ENCODE assay signal across 8 cellular contexts in genomic region chr1:145918144-145918991, GRCh38. TPM values are rescaled to one million over a fixed set of nuclear protein-coding genes. Genes with fewer than 3 reads are reported as not detected.
A peak's percentile ranks its signal among the peaks of the same experiment; 100 is the strongest.
DNase-seq lines count a peak whose midpoint lies in the region; ATAC-seq, FAIRE-seq and TF ChIP-seq lines count a peak whose summit lies in the region.

PEX11B (minus strand) TSS chr1:145918717; CDS start chr1:145918688, 29 bp downstream.

- peak; percentile 78 for TF ChIP-seq POLR2A in GM12892 (IDR thresholded peaks at IDR 0.05; ENCODE audit: low read depth, low read length)

- peak within 1 kb of the TSS; percentile 96 for H3K27ac Mint-ChIP-seq in progenitor cell of endocrine pancreas

- peaks cover 7% of the 10 kb centered on the region for H3K36me3 Mint-ChIP-seq in progenitor cell of endocrine pancreas (ENCODE audit: insufficient read depth)

- H3K4me1 ChIP-seq in heart right ventricle (peaks cover 3 to 34% (median 26%) of the 10 kb centered on the region in 9 donors), upper lobe of right lung (peaks cover 22% of the 10 kb centered on the region)

- no peaks in the 10 kb centered on the region for H3K27me3 Mint-ChIP-seq in progenitor cell of endocrine pancreas

- H3K36me3 ChIP-seq in heart right ventricle (peaks cover 0 to 56% (median 13%) of the 10 kb centered on the region in 9 donors), upper lobe of right lung (peaks cover 32% of the 10 kb centered on the region)

- H3K4me3 ChIP-seq in heart right ventricle (peak within 1 kb of the TSS; percentile 73 to 99 (median 90)), upper lobe of right lung (peak within 1 kb of the TSS; percentile 83)

- intact Hi-C loops in heart right ventricle (cut with DNase I): loop anchor here in 6 of 10 donors (5.0 to 10.0 kb wide), 5 partner anchors 39 to 81 kb away; partner anchors contain the start of genes LIX1L (in 5 of the 6), NUDT17 (in 3 of the 6) and PIAS3 (in 1 of the 6)
- intact Hi-C loops in upper lobe of right lung (cut with DNase I): loop anchor here (10.0 kb wide), 2 partner anchors 56 to 74 kb away; partner anchors contain the start of gene NUDT17

- no peaks in the 10 kb centered on the region for H3K9me3 Mint-ChIP-seq in progenitor cell of endocrine pancreas (ENCODE audit: low read depth)

- DNase-seq in GM12892 (ENCODE audit: insufficient read length) (peak; percentile 87), NCI-H146 treated with DMSO at 0.1 percent for 48 hours (lab: John Stamatoyannopoulos, UW; ENCODE audit: unreplicated experiment) (peak; percentile 65), T-helper 1 cell (peak; percentile 80 to 91 (median 87)), heart right ventricle (peak; percentile 88 to 91), progenitor cell of endocrine pancreas (ENCODE audit: low spot score, unreplicated experiment) (peak; percentile 66), upper lobe of right lung (peak; percentile 94)

- TF ChIP-seq CTCF in heart right ventricle (IDR thresholded peaks at IDR 0.05): peak in 1 of 9 donors; percentile 15
- no peak for TF ChIP-seq CTCF in progenitor cell of endocrine pancreas (IDR thresholded peaks at IDR 0.05; ENCODE audit: unreplicated experiment)
- no peak for TF ChIP-seq CTCF in upper lobe of right lung (IDR thresholded peaks at IDR 0.05)

- peaks cover 14% of the 10 kb centered on the region for H3K4me1 Mint-ChIP-seq in progenitor cell of endocrine pancreas (ENCODE audit: low read depth)

- H3K27ac ChIP-seq in adipose tissue (ENCODE audit: low read depth, low read length) (peak within 1 kb of the TSS; percentile 23), heart right ventricle (peak within 1 kb of the TSS; percentile 79 to 95 (median 90)), upper lobe of right lung (peak within 1 kb of the TSS; percentile 87)

- H3K9me3 ChIP-seq in heart right ventricle (no peaks in the 10 kb centered on the region), upper lobe of right lung (no peaks in the 10 kb centered on the region)

- ATAC-seq in HG02884 (IDR thresholded peaks at IDR 0.05; ENCODE audit: unreplicated experiment): peak; percentile 89
- peak; percentile 94 to 98 (median 96) for ATAC-seq in heart right ventricle
- peak; percentile 97 for ATAC-seq in upper lobe of right lung

- FAIRE-seq in GM12892 (lab: Jason Lieb, UNC): peak; percentile 93

- 0 to 1% (median 0%) methylated on average over 50 to 51 of the region's 51 CpGs for WGBS in adipose tissue, 3 donors
- 0% methylated on average over 51 of the region's 51 CpGs for WGBS in heart right ventricle, 2 donors

- H3K27me3 ChIP-seq in heart right ventricle (no peaks in the 10 kb centered on the region), upper lobe of right lung (no peaks in the 10 kb centered on the region)

- peak within 1 kb of the TSS; percentile 92 for H3K4me3 Mint-ChIP-seq in progenitor cell of endocrine pancreas (ENCODE audit: low read depth)

RNA-seq across cellular contexts. Expression of gene PEX11B, which starts in this region (rescaled TPM):
- polyA plus RNA-seq in GM12892 (2012; ENCODE audit: missing spikeins): 35.2 TPM
- 10 to 100 TPM; 11.4 to 18.3 (median 15.1) TPM for polyA plus RNA-seq in adipose tissue
- 10 to 100 TPM; 20.4 to 26.3 (median 23.0) TPM for total RNA-seq in heart right ventricle
- 10 to 100 TPM; 17.7 to 24.5 TPM for polyA plus RNA-seq in heart right ventricle
- total RNA-seq in progenitor cell of endocrine pancreas: 21.1 and 23.9 TPM in 2 replicates
- total RNA-seq in upper lobe of right lung: 31.0 TPM

Comparison
In these comparisons a context has a peak if more than half of its experiments do, and no peak if none do; other contexts are left out.
1. Peak in every context shown above with its lines: DNase-seq, ATAC-seq, H3K4me3 ChIP-seq and H3K27ac ChIP-seq.
2. H3K27ac ChIP-seq: peak in every context shown above with its lines; median percentile 90 in heart right ventricle; 87 in upper lobe of right lung; 23 in adipose tissue.